ENCODE assay signal across 8 cellular contexts in the genomic region with DNA sequence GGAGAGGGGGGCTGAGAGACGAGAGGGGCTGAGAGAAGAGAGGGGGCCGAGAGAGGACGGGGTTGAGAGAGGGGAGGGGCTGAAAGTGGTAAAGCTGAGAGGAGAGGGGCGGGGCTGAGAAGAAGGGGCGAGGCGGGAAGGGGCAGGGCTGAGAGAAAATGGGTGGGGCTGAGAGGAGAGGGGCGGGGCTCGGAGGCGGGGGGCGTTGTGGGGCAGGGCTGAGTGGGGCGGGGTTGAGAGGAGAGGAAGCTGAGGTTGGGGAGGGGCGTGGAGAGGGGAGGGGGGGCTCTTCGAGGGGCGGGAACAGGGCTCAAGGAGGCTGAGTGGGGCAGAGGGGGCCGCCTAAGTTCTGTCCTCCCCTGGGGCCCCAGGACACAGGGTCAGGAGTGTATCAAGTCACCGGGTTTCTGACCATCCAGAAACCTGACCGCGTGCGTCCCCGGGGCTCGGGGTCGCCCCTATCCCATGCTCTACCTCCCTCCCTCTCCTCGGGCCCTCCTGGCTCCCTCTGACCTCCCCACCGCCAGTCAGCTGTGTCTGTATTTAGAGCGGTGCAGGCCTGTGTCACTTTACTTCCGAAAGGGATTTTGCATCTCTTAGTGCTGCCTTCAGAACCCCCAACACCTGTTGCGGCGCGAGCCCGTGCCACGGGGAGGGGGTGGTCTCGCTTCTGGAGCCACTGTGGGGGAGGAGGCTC. TPM values are rescaled to one million over a fixed set of nuclear protein-coding genes. Genes with fewer than 3 reads are reported as not detected.
DNase-seq lines count a peak whose midpoint lies in the region; ATAC-seq and TF ChIP-seq lines count a peak whose summit lies in the region.

No MANE protein-coding gene starts in this region.

- no peak overlapping the region for H2BK15ac ChIP-seq in mesendoderm (replicated peaks; ENCODE audit: low read depth)

- H3K79me2 ChIP-seq in mesendoderm (ENCODE audit: control insufficient read depth, insufficient read depth, low read length): no peaks in the 10 kb centered on the region

- ATAC-seq in HG03039 (IDR thresholded peaks at IDR 0.05; ENCODE audit: unreplicated experiment): no peak
- ATAC-seq in HG03175 (IDR thresholded peaks at IDR 0.05; ENCODE audit: unreplicated experiment): no peak
- no peak for ATAC-seq in HG02763 (IDR thresholded peaks at IDR 0.05; ENCODE audit: unreplicated experiment)

- H3K4me3 ChIP-seq in BJ (ENCODE audit: low read depth, low read length) (peak overlapping the region; percentile 23), mesendoderm (ENCODE audit: low read length) (no peak overlapping the region)

- H3K4me2 ChIP-seq in mesendoderm (ENCODE audit: low read length): peak overlapping the region; percentile 56

- POLR2A ChIA-PET in BJ (lab: Charles Lee): no interaction called here

- H4K8ac ChIP-seq in mesendoderm (ENCODE audit: low read depth, low read length): no peak overlapping the region

- no peak for TF ChIP-seq CTCF in BJ (IDR thresholded peaks at IDR 0.05; ENCODE audit: insufficient read depth, low read depth, low read length)

- H2BK5ac ChIP-seq in mesendoderm (ENCODE audit: low read length): no peak overlapping the region

- no peak overlapping the region for H2BK120ac ChIP-seq in mesendoderm (ENCODE audit: low read depth, low read length)

- no peak overlapping the region for H2AK5ac ChIP-seq in mesendoderm (ENCODE audit: low read length)

- WGBS in mesendoderm (ENCODE audit: extremely low coverage, insufficient coverage, low lambda C conversion rate): no CpG with 5 or more reads among the region's 32 CpGs

- no peak overlapping the region for H3K56ac ChIP-seq in mesendoderm (ENCODE audit: low read length)

- no peak overlapping the region for H3K4ac ChIP-seq in mesendoderm (ENCODE audit: low read depth, low read length)

- no peak overlapping the region for H3K27ac ChIP-seq in mesendoderm (ENCODE audit: low read depth, low read length)

- no peak overlapping the region for H3K23ac ChIP-seq in mesendoderm (ENCODE audit: low read length)

- H3K27me3 ChIP-seq in BJ (ENCODE audit: control insufficient read depth, insufficient read depth, low read length) (peaks cover 15% of the 10 kb centered on the region), mesendoderm (ENCODE audit: insufficient read depth, low read length, poor library complexity) (no peaks in the 10 kb centered on the region)

- H3K18ac ChIP-seq in mesendoderm (ENCODE audit: low read length): no peak overlapping the region

- no peaks in the 10 kb centered on the region for H3K36me3 ChIP-seq in BJ (ENCODE audit: control insufficient read depth, insufficient read depth, low read length)
- H3K36me3 ChIP-seq in mesendoderm (ENCODE audit: control insufficient read depth, insufficient read depth, low read length): no peaks in the 10 kb centered on the region

- peak overlapping the region; percentile 27 for H3K9ac ChIP-seq in mesendoderm (ENCODE audit: low read length)

- H4K5ac ChIP-seq in mesendoderm (ENCODE audit: low read length): no peak overlapping the region

- H3K4me1 ChIP-seq in mesendoderm (ENCODE audit: control insufficient read depth, low read depth, low read length): no peaks in the 10 kb centered on the region

- CTCF ChIA-PET in BJ (lab: Yijun Ruan, JAX): interaction anchor here (1.6 to 3.0 kb wide), 2 partner anchors 31 to 38 kb away, joined by 3 to 10 read pairs; no protein-coding TSS in a partner anchor

- H3K79me1 ChIP-seq in mesendoderm (ENCODE audit: low read length): no peaks in the 10 kb centered on the region

- DNase-seq in BJ (ENCODE audit: low read depth) (no peak), HPDE6-E6E7 (ENCODE audit: extremely low spot score) (peak; percentile 64), SKM-1 (lab: John Stamatoyannopoulos, UW; ENCODE audit: unreplicated experiment) (peak; percentile 32), astrocyte of the hippocampus (ENCODE audit: low read depth, low spot score) (peak; percentile 50), mesendoderm (peak; percentile 70)

RNA-seq across cellular contexts. Expression of gene SEMA6B, which starts 38.6 kb away (rescaled TPM):
- 0.11 and 0.22 TPM in 2 replicates for polyA plus RNA-seq in BJ (2011; rRNA removed)
- 0.15 and 0.28 TPM in 2 replicates for polyA minus RNA-seq in BJ (2011; rRNA and poly(A)+ RNA removed)
- polyA plus RNA-seq in mesendoderm (2013, experiment 1 of 2): 6.6 TPM
- polyA plus RNA-seq in mesendoderm (2013, experiment 2 of 2): 6.7 TPM

RNA-seq across cellular contexts. Expression of gene TNFAIP8L1, which starts 41.2 kb away (rescaled TPM):
- polyA plus RNA-seq in BJ (2011; rRNA removed): 3.7 and 4.8 TPM in 2 replicates
- polyA minus RNA-seq in BJ (2011; rRNA and poly(A)+ RNA removed): 2.8 and 3.4 TPM in 2 replicates
- 5.3 TPM for polyA plus RNA-seq in mesendoderm (2013, experiment 1 of 2)
- polyA plus RNA-seq in mesendoderm (2013, experiment 2 of 2): 5.1 TPM

RNA-seq across cellular contexts. Expression of gene LRG1, which starts 58.3 kb away (rescaled TPM):
- 0.02 TPM in 1 of 2 replicates, not detected in the other for polyA plus RNA-seq in BJ (2011; rRNA removed)
- polyA minus RNA-seq in BJ (2011; rRNA and poly(A)+ RNA removed): not detected in 2 replicates
- polyA plus RNA-seq in mesendoderm (2013, experiment 1 of 2): 0.59 TPM
- 0.42 TPM for polyA plus RNA-seq in mesendoderm (2013, experiment 2 of 2)
